Comparison of ENCODE assay signal across 9 cellular contexts in genomic region chr4:85828295-85828910, GRCh38.
A peak's percentile ranks its signal among the peaks of the same experiment; 100 is the strongest.
DNase-seq lines count a peak whose midpoint lies in the region; ATAC-seq and TF ChIP-seq lines count a peak whose summit lies in the region.
"Had no signal": no experiment of that assay in that cellular context is flagged by ENCODE, and none has a peak within 500 bp of the region (broad histone marks: within the 10 kb centered on the region; RNA-seq: fewer than 3 reads in every experiment).

No MANE protein-coding gene starts in this region.

- no peaks in the 10 kb centered on the region for H3K36me3 ChIP-seq in GM23338 (ENCODE audit: insufficient read depth)

- H3K4me1 Mint-ChIP-seq in GM23338, result peaks cover 52% of the 10 kb centered on the region

- no peak for TF ChIP-seq CTCF in GM23338 (conservative IDR thresholded peaks at IDR 0.05; ENCODE audit: low read depth in 2 of 2)
- TF ChIP-seq CTCF in foreskin keratinocyte (conservative IDR thresholded peaks at IDR 0.05), result no peak

- H3K4me3 ChIP-seq in GM23338 (no peak overlapping the region), skeletal muscle cell (ENCODE audit: low read depth, low read length) (peak overlapping the region; percentile 36)

- H3F3A ChIP-seq in GM23338 (replicated peaks; ENCODE audit: low read depth), result no peaks in the 10 kb centered on the region

- H3K9me3 Mint-ChIP-seq in GM23338, result no peaks in the 10 kb centered on the region

- no peaks in the 10 kb centered on the region for H3K9me2 ChIP-seq in GM23338 (ENCODE audit: insufficient read depth)

- H3K27ac ChIP-seq in GM23338 (ENCODE audit: low read depth), result no peak overlapping the region
- H3K27ac ChIP-seq in foreskin keratinocyte, result no peak overlapping the region

- H2AFZ ChIP-seq in GM23338, result peak overlapping the region; percentile 92; the same call in 1 of the 2 replicates

- no peak overlapping the region for H3K4me3 Mint-ChIP-seq in GM23338
- H3K4me3 Mint-ChIP-seq: activated CD8-positive, alpha-beta T cell treated with anti-CD3 and anti-CD28 coated beads, Interleukin-2, amount 10 ng/mL, durations not matched to agents 7 days and 5 days had no signal

- H3K4me1 ChIP-seq in GM23338 (ENCODE audit: insufficient read depth), result peaks cover 59% of the 10 kb centered on the region
- H3K4me1 ChIP-seq in foreskin keratinocyte, result no peaks in the 10 kb centered on the region

- H3K4me2 ChIP-seq in GM23338, result peak overlapping the region; percentile 17; the same call in 1 of the 2 replicates

- H3K27me3 ChIP-seq in GM23338 (ENCODE audit: insufficient read depth), result no peaks in the 10 kb centered on the region
- H3K27me3 ChIP-seq in foreskin keratinocyte, result no peaks in the 10 kb centered on the region

- ATAC-seq in GM23338 (no peak), left ventricle myocardium superior (peak; percentile 50), foreskin keratinocyte (no peak)
- ATAC-seq: activated CD8-positive, alpha-beta T cell treated with anti-CD3 and anti-CD28 coated beads, Interleukin-2, amount 10 ng/mL, durations not matched to agents 7 days and 5 days had no signal

- H4K20me1 ChIP-seq in GM23338 (replicated peaks; ENCODE audit: insufficient read depth), result no peaks in the 10 kb centered on the region

- H3K27ac Mint-ChIP-seq in GM23338, result peak overlapping the region; percentile 65
- H3K27ac Mint-ChIP-seq: activated CD8-positive, alpha-beta T cell treated with anti-CD3 and anti-CD28 coated beads, Interleukin-2, amount 10 ng/mL, durations not matched to agents 7 days and 5 days had no signal

- DNase-seq in GM23338 (ENCODE audit: low spot score) (no peak), astrocyte of the hippocampus (ENCODE audit: low read depth, low spot score) (peak; percentile 29), left ventricle myocardium superior (no peak), skeletal muscle cell (ENCODE audit: low read depth) (no peak), medulla oblongata (ENCODE audit: extremely low spot score) (no peak), foreskin keratinocyte (no peak), posterior cingulate gyrus (no peak), HUDEP-2 (lab: John Stamatoyannopoulos, UW; ENCODE audit: unreplicated experiment in 76 of 76) (no peak)
- DNase-seq: activated CD8-positive, alpha-beta T cell treated with anti-CD3 and anti-CD28 coated beads, Interleukin-2, amount 10 ng/mL, durations not matched to agents 7 days and 5 days had no signal

- H3K36me3 Mint-ChIP-seq in GM23338 (ENCODE audit: low read depth), result no peaks in the 10 kb centered on the region

- H3K79me2 ChIP-seq in GM23338 (replicated peaks; ENCODE audit: insufficient read depth), result no peaks in the 10 kb centered on the region

- intact Hi-C loops in left ventricle myocardium superior (cut with micrococcal nuclease), result no loop called here
- intact Hi-C loops in posterior cingulate gyrus (cut with DNase I), result no loop called here

- H3K27me3 Mint-ChIP-seq in GM23338 (ENCODE audit: insufficient read depth, low read depth, poor library complexity), result peaks cover 1% of the 10 kb centered on the region

TF ChIP-seq in GM23338, 12 proteins besides CTCF, POLR2A, EP300 and RAD21:
- TF ChIP-seq STAT1 (IDR thresholded peaks at IDR 0.05; ENCODE audit: unreplicated experiment), result no peak
- no peak for TF ChIP-seq ZNF331 (CRISPR knock-in tag; IDR thresholded peaks at IDR 0.05; ENCODE audit: low read depth)
- no peak for TF ChIP-seq CREB1 (CRISPR knock-in tag; IDR thresholded peaks at IDR 0.05; ENCODE audit: low read depth)
- TF ChIP-seq ZNF462 (CRISPR knock-in tag; IDR thresholded peaks at IDR 0.05), result no peak
- TF ChIP-seq EZH2phosphoT487 (IDR thresholded peaks at IDR 0.05; ENCODE audit: unreplicated experiment), result no peak
- TF ChIP-seq JUNB (IDR thresholded peaks at IDR 0.05; ENCODE audit: unreplicated experiment), result no peak
- TF ChIP-seq ZNF114 (CRISPR knock-in tag; IDR thresholded peaks at IDR 0.05), result no peak
- no peak for TF ChIP-seq POLR2AphosphoS5 (IDR thresholded peaks at IDR 0.05; ENCODE audit: low read depth)
